ENCODE assay signal across 14 cellular contexts in genomic region chrX:96147645-96148044, GRCh38.
"Had no signal": no experiment of that assay in that cellular context is flagged by ENCODE, and none has a peak within 500 bp of the region (broad histone marks: within the 10 kb centered on the region; RNA-seq: fewer than 3 reads in every experiment).

No MANE protein-coding gene starts in this region.

- H3K4me3 Mint-ChIP-seq: activated CD4-positive, alpha-beta T cell treated with anti-CD3 and anti-CD28 coated beads for 36 hours; activated naive CD8-positive, alpha-beta T cell treated with anti-CD3 and anti-CD28 coated beads, Interleukin-2, amount 10 ng/mL, durations not matched to agents 7 days and 5 days; WTC11 had no signal

- H3K36me3 Mint-ChIP-seq: activated naive CD8-positive, alpha-beta T cell treated with anti-CD3 and anti-CD28 coated beads, Interleukin-2, amount 10 ng/mL, durations not matched to agents 7 days and 5 days; WTC11 had no signal

- H3K27me3 ChIP-seq: body of pancreas had no signal

- ATAC-seq: activated CD4-positive, alpha-beta T cell treated with anti-CD3 and anti-CD28 coated beads for 36 hours; body of pancreas; stimulated activated naive CD8-positive, alpha-beta T cell treated with anti-CD3 and anti-CD28 coated beads, Interleukin-15, Interleukin-2, amounts not matched to agents 100 U/mL and 50 U/mL, for 24 hours; WTC11 had no signal

- DNase-seq: activated CD4-positive, alpha-beta T cell treated with anti-CD3 and anti-CD28 coated beads for 36 hours; activated CD4-positive, alpha-beta T cell treated with anti-CD3 and anti-CD28 coated beads, Interleukin-2, amount 50 U/mL, for 48 hours; activated naive CD4-positive, alpha-beta T cell; activated naive CD8-positive, alpha-beta T cell treated with anti-CD3 and anti-CD28 coated beads, Interleukin-2, amount 10 ng/mL, durations not matched to agents 7 days and 5 days; activated T-cell treated with anti-CD3 and anti-CD28 coated beads for 4 hours; amygdala; body of pancreas; erythroblast; foreskin fibroblast; occipital lobe; stimulated activated naive CD8-positive, alpha-beta T cell treated with anti-CD3 and anti-CD28 coated beads, Interleukin-15, Interleukin-2, amounts not matched to agents 100 U/mL and 50 U/mL, for 24 hours had no signal

- H3K27me3 Mint-ChIP-seq: activated CD4-positive, alpha-beta T cell treated with anti-CD3 and anti-CD28 coated beads for 36 hours; activated naive CD8-positive, alpha-beta T cell treated with anti-CD3 and anti-CD28 coated beads, Interleukin-2, amount 10 ng/mL, durations not matched to agents 7 days and 5 days; progenitor cell of endocrine pancreas had no signal

- H3K4me1 ChIP-seq: body of pancreas had no signal

- H3K9me3 ChIP-seq: body of pancreas had no signal

- H3K4me1 Mint-ChIP-seq: activated CD4-positive, alpha-beta T cell treated with anti-CD3 and anti-CD28 coated beads for 36 hours; activated naive CD8-positive, alpha-beta T cell treated with anti-CD3 and anti-CD28 coated beads, Interleukin-2, amount 10 ng/mL, durations not matched to agents 7 days and 5 days; WTC11 had no signal

- H3K4me3 ChIP-seq: body of pancreas, SK-N-MC had no signal

- H3K27ac Mint-ChIP-seq: activated CD4-positive, alpha-beta T cell treated with anti-CD3 and anti-CD28 coated beads for 36 hours; activated naive CD8-positive, alpha-beta T cell treated with anti-CD3 and anti-CD28 coated beads, Interleukin-2, amount 10 ng/mL, durations not matched to agents 7 days and 5 days; progenitor cell of endocrine pancreas; WTC11 had no signal

- H3K27ac ChIP-seq: body of pancreas, SK-N-MC had no signal
